Comparison of ENCODE assay signal across 8 cellular contexts in the genomic region with DNA sequence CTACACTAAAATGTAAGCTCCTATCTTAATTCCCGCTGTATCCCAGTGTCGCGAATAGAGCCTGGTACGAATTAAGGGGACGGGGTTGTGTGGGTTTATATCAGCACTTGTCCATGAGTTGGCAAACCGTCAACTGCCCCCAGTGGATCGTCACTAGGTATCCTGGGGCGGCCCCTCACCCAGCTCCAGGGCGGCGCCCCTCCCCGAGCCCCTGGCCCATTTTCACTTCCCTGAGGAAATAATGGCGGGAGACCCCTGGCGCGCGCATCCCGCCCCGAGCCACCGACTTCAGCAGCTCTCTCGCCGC. TPM values are rescaled to one million over a fixed set of nuclear protein-coding genes. Genes with fewer than 3 reads are reported as not detected.
DNase-seq lines count a peak whose midpoint lies in the region; ATAC-seq and TF ChIP-seq lines count a peak whose summit lies in the region.

No MANE protein-coding gene starts in this region.

- peaks cover 44% of the 10 kb centered on the region for H3K79me2 ChIP-seq in PC-9 (ENCODE audit: low read depth)

- H3K36me3 ChIP-seq in PC-9 (ENCODE audit: low read depth) (peaks cover 11% of the 10 kb centered on the region), esophagus muscularis mucosa (peaks cover 0 to 9% (median 3%) of the 10 kb centered on the region in 4 donors)

- no peaks in the 10 kb centered on the region; the same call in 1 of the 2 replicates for H3K9me2 ChIP-seq in PC-9 (ENCODE audit: insufficient read depth)

- H3K27me3 ChIP-seq in PC-9 (ENCODE audit: insufficient read depth, low read depth) (no peaks in the 10 kb centered on the region), esophagus muscularis mucosa (no peaks in the 10 kb centered on the region)

- under 1% methylated on average over 17 of the region's 20 CpGs for WGBS in esophagus muscularis mucosa

- CTCF ChIA-PET in PC-9 (lab: Charles Lee): interaction anchor here (1.0 kb wide), 1 partner anchor 557 kb away, joined by 3 read pairs; no protein-coding TSS in a partner anchor

- POLR2A ChIA-PET in PC-9 (lab: Charles Lee; ENCODE audit: unreplicated experiment): interaction anchor here (0.6 kb wide), 1 partner anchor 32 kb away, joined by 3 read pairs; no protein-coding TSS in a partner anchor

- no TSS peak for BruUV-seq in PC-9 (replicated peaks; lab: Mats Ljungman, UMichigan)

- no peak for DNase-seq in PC-9
- DNase-seq in esophagus muscularis mucosa (ENCODE audit: extremely low spot score): no peak
- no peak for DNase-seq in retinal pigment epithelial cell (ENCODE audit: low read depth)
- DNase-seq in retina: no peak
- DNase-seq in NCI-H345 (lab: John Stamatoyannopoulos, UW): no peak
- DNase-seq in stimulated activated CD4-positive, alpha-beta T cell treated with anti-CD3 and anti-CD28 coated beads, Interleukin-12 subunit alpha, Interleukin-12 subunit beta, amount 100 ng/mL, for 4 hours: no peak

- no peak for TF ChIP-seq POLR2A in esophagus muscularis mucosa (IDR thresholded peaks at IDR 0.05; ENCODE audit: low read depth)

- H3K4me1 ChIP-seq in PC-9 (replicated peaks; ENCODE audit: insufficient read depth): peaks cover 17% of the 10 kb centered on the region
- H3K4me1 ChIP-seq in esophagus muscularis mucosa: peaks cover 9 to 20% (median 17%) of the 10 kb centered on the region in 4 donors

- TF ChIP-seq CTCF in PC-9 (conservative IDR thresholded peaks at IDR 0.05) (no peak), esophagus muscularis mucosa (IDR thresholded peaks at IDR 0.05) (no peak), retinal pigment epithelial cell (conservative IDR thresholded peaks at IDR 0.05; ENCODE audit: low read depth, low read length) (no peak)

- no peak for TF ChIP-seq EP300 in esophagus muscularis mucosa (IDR thresholded peaks at IDR 0.05)

- H3K27ac ChIP-seq in PC-9 (peak overlapping the region; percentile 53), esophagus muscularis mucosa (replicated peaks in 1 of 4) (peak overlapping the region; percentile 65 to 83 (median 76))

- H3F3A ChIP-seq in PC-9 (ENCODE audit: insufficient read depth, low read depth): peaks cover 5% of the 10 kb centered on the region; the same call in 1 of the 2 replicates

- H3K4me3 ChIP-seq in PC-9: peak overlapping the region; percentile 92
- H3K4me3 ChIP-seq in esophagus muscularis mucosa: peak overlapping the region; percentile 72 to 89 (median 82)
- peak overlapping the region; percentile 96 for H3K4me3 ChIP-seq in retinal pigment epithelial cell (ENCODE audit: low read length)

- intact Hi-C loops in PC-9 (cut with micrococcal nuclease; ENCODE audit: unreplicated experiment): loop anchor here (1.0 kb wide), 1 partner anchor 30 kb away; a partner anchor contains a TSS
- intact Hi-C loops in esophagus muscularis mucosa (cut with DNase I): loop anchor here (5.0 kb wide), 1 partner anchor 46 kb away; no protein-coding TSS in a partner anchor

- ATAC-seq in GM21528 (IDR thresholded peaks at IDR 0.05; ENCODE audit: low FRiP score, unreplicated experiment) (peak; percentile 24), HG03571 (IDR thresholded peaks at IDR 0.05; ENCODE audit: unreplicated experiment) (no peak)

- H3K9me3 ChIP-seq in PC-9 (ENCODE audit: insufficient read depth, low read depth) (no peaks in the 10 kb centered on the region), esophagus muscularis mucosa (no peaks in the 10 kb centered on the region)

- H3K4me2 ChIP-seq in PC-9: peak overlapping the region; percentile 88

- H2AFZ ChIP-seq in PC-9: peak overlapping the region; percentile 89

- H4K20me1 ChIP-seq in PC-9 (ENCODE audit: insufficient read depth): no peaks in the 10 kb centered on the region

RNA-seq across cellular contexts. Expression of a gene that starts 0.4 kb away (rescaled TPM):
- 91.4 and 115 TPM in 2 replicates for total RNA-seq in PC-9 (2021)
- 10 to 100 TPM; 21.4 to 28.9 (median 23.8) TPM for total RNA-seq in esophagus muscularis mucosa

RNA-seq across cellular contexts. Expression of a gene that starts 30.1 kb away (rescaled TPM):
- 21.0 and 21.3 TPM in 2 replicates for total RNA-seq in PC-9 (2021)
- total RNA-seq in esophagus muscularis mucosa: 10 to 100 TPM in 3 of 4 donors, 1 to 10 TPM in 1; 9.1 to 17.4 (median 15.8) TPM
